In genomic region chrX:47190445-47191269, GRCh38 we compare ENCODE assay signal across 8 cellular contexts. TPM values are rescaled to one million over a fixed set of nuclear protein-coding genes. Genes with fewer than 3 reads are reported as not detected.
DNase-seq lines count a peak whose midpoint lies in the region; ATAC-seq and TF ChIP-seq lines count a peak whose summit lies in the region.

No MANE protein-coding gene starts in this region.

- peaks cover 0 to 7% (median 0%) of the 10 kb centered on the region in 7 donors for H3K9me3 Mint-ChIP-seq in CD14-positive monocyte

- H3K27ac ChIP-seq in lower lobe of right lung: peak overlapping the region; percentile 64

- no peaks in the 10 kb centered on the region for H3K9me3 ChIP-seq in lower lobe of right lung

- TF ChIP-seq CTCF in CD14-positive monocyte (IDR thresholded peaks at IDR 0.05): no peak
- TF ChIP-seq CTCF in lower lobe of right lung (IDR thresholded peaks at IDR 0.05): no peak

- peaks cover 10 to 20% of the 10 kb centered on the region in 2 donors for H3K36me3 Mint-ChIP-seq in CD14-positive monocyte

- peak overlapping the region; percentile 65 for H3K4me3 ChIP-seq in lower lobe of right lung

- H3K27ac Mint-ChIP-seq in CD14-positive monocyte: peak overlapping the region; percentile 65 to 90 (median 83)

- H3K27me3 Mint-ChIP-seq in CD14-positive monocyte (ENCODE audit: low read depth in 3 of 3): peaks cover 0 to 39% (median 3%) of the 10 kb centered on the region in 3 donors

- ATAC-seq in GM19395 (IDR thresholded peaks at IDR 0.05; ENCODE audit: unreplicated experiment) (peak; percentile 50), HG03565 (IDR thresholded peaks at IDR 0.05; ENCODE audit: unreplicated experiment) (peak; percentile 49), lower lobe of right lung (peak; percentile 85 to 94)

- peaks cover 36% of the 10 kb centered on the region for H3K4me1 Mint-ChIP-seq in CD14-positive monocyte

- peaks cover 15% of the 10 kb centered on the region for H3K4me1 ChIP-seq in lower lobe of right lung

- H3K4me3 Mint-ChIP-seq in CD14-positive monocyte: peak overlapping the region; percentile 86 to 96

- intact Hi-C loops in CD14-positive monocyte (cut with micrococcal nuclease): loop anchor here (5.0 to 10.0 kb wide), 6 partner anchors 192 to 644 kb away; partner anchors contain the start of genes ZNF41 (in 1 of the 2) and ZNF81 (in 1 of the 2)
- intact Hi-C loops in lower lobe of right lung (cut with DNase I): no loop called here

- DNase-seq in CD14-positive monocyte (ENCODE audit: low spot score) (peak; percentile 77), NCI-H82 (lab: John Stamatoyannopoulos, UW) (peak; percentile 96), ecto neural progenitor cell (ENCODE audit: low spot score) (peak; percentile 93), lower lobe of right lung (peak; percentile 88)
- peak; percentile 79 to 85 for DNase-seq in activated CD4-positive, alpha-beta T cell treated with anti-CD3 and anti-CD28 coated beads, Interleukin-2, amount 50 U/mL, for 48 hours
- peak; percentile 54 to 58 (median 55) for DNase-seq in stimulated activated CD4-positive, alpha-beta T cell treated with anti-CD3 and anti-CD28 coated beads, TNF-alpha, amount 100 ng/mL, for 1 hour (ENCODE audit: low read depth in 3 of 3, low spot score in 1 of 3)

- peaks cover 16% of the 10 kb centered on the region for H3K36me3 ChIP-seq in lower lobe of right lung

- no peaks in the 10 kb centered on the region for H3K27me3 ChIP-seq in lower lobe of right lung (ENCODE audit: low read depth)

RNA-seq across cellular contexts. Expression of gene UBA1, which starts 3.0 kb away (rescaled TPM):
- 100 to 1,000 TPM; 125 to 150 TPM for polyA plus RNA-seq in CD14-positive monocyte
- 152 TPM for total RNA-seq in lower lobe of right lung

RNA-seq across cellular contexts. Expression of gene CDK16, which starts 27.8 kb away (rescaled TPM):
- polyA plus RNA-seq in CD14-positive monocyte: 10 to 100 TPM in 1 of 2 donors, 1 to 10 TPM in 1; 7.3 to 14.1 TPM
- 59.2 TPM for total RNA-seq in lower lobe of right lung

RNA-seq across cellular contexts. Expression of gene USP11, which starts 42.2 kb away (rescaled TPM):
- polyA plus RNA-seq in CD14-positive monocyte: 1 to 10 TPM; 6.7 to 8.8 TPM
- 52.9 TPM for total RNA-seq in lower lobe of right lung

RNA-seq across cellular contexts. Expression of gene RBM10, which starts 45.6 kb away (rescaled TPM):
- polyA plus RNA-seq in CD14-positive monocyte: 10 to 100 TPM in 1 of 2 donors, 1 to 10 TPM in 1; 7.3 to 14.0 TPM
- total RNA-seq in lower lobe of right lung: 32.1 TPM

RNA-seq across cellular contexts. Expression of gene NDUFB11, which starts 46.2 kb away (rescaled TPM):
- polyA plus RNA-seq in CD14-positive monocyte: 100 to 1,000 TPM; 104 to 139 TPM
- 57.1 TPM for total RNA-seq in lower lobe of right lung

Comparison
In these comparisons a context has a peak if more than half of its experiments do, and no peak if none do; other contexts are left out.
1. Peak in every context shown above with its lines: DNase-seq, ATAC-seq, H3K4me3 ChIP-seq and H3K27ac ChIP-seq.